10 cellular contexts compared by ENCODE assay signal in genomic region chr3:170811515-170811914, GRCh38. TPM values are rescaled to one million over a fixed set of nuclear protein-coding genes. Genes with fewer than 3 reads are reported as not detected.
A peak's percentile ranks its signal among the peaks of the same experiment; 100 is the strongest.
DNase-seq lines count a peak whose midpoint lies in the region; ATAC-seq and TF ChIP-seq lines count a peak whose summit lies in the region.
"Had no signal": no experiment of that assay in that cellular context is flagged by ENCODE, and none has a peak within 500 bp of the region (broad histone marks: within the 10 kb centered on the region; RNA-seq: fewer than 3 reads in every experiment).

No MANE protein-coding gene starts in this region.

- ATAC-seq in omental fat pad (ENCODE audit: low FRiP score), result peak; percentile 67
- no peak for ATAC-seq in HG03442 (IDR thresholded peaks at IDR 0.05; ENCODE audit: unreplicated experiment)
- no peak for ATAC-seq in GM18498 (IDR thresholded peaks at IDR 0.05; ENCODE audit: unreplicated experiment)

- H3K4me1 ChIP-seq in HEK293 (ENCODE audit: control insufficient read depth, insufficient read depth, low read length), result no peaks in the 10 kb centered on the region
- H3K4me1 ChIP-seq: psoas muscle had no signal

- CTCF ChIA-PET in HEK293 (lab: Yijun Ruan, JAX), result interaction anchor here (0.5 to 9.5 kb wide), 42 partner anchors 8 to 927 kb away, joined by 3 to 202 read pairs (median 4); partner anchors contain the start of genes CLDN11, GPR160 and RPL22L1
- CTCF ChIA-PET in RWPE1 (lab: Yijun Ruan, JAX), result interaction anchor here (0.5 to 7.1 kb wide), 24 partner anchors 16 to 1467 kb away, joined by 3 to 87 read pairs (median 4); partner anchors contain the start of gene CLDN11

- H3K27ac ChIP-seq in HEK293 (ENCODE audit: extremely low read depth, low read depth, low read length) (no peak overlapping the region), RWPE1 (peak overlapping the region; percentile 61)
- H3K27ac ChIP-seq: psoas muscle had no signal

- TF ChIP-seq CTCF in HEK293 (tag by site-specific recombination; IDR thresholded peaks at IDR 0.05) (no peak), RWPE1 (conservative IDR thresholded peaks at IDR 0.05; ENCODE audit: low read depth) (no peak), epithelial cell of esophagus (IDR thresholded peaks at IDR 0.05; ENCODE audit: insufficient read depth, low read depth, low read length, missing control alignments) (no peak), omental fat pad (IDR thresholded peaks at IDR 0.05) (no peak)

- DNase-seq in RWPE1 (ENCODE audit: low spot score) (peak; percentile 64), epithelial cell of esophagus (ENCODE audit: low read depth) (peak; percentile 67), omental fat pad (ENCODE audit: low spot score) (no peak), COR-L47 (lab: John Stamatoyannopoulos, UW) (no peak), cerebellar cortex (ENCODE audit: low spot score) (no peak)

- H3K9me3 ChIP-seq in HEK293 (ENCODE audit: control insufficient read depth, insufficient read depth, low read depth, low read length), result no peaks in the 10 kb centered on the region
- H3K9me3 ChIP-seq: mucosa of descending colon, psoas muscle had no signal

- H3K4me3 ChIP-seq in HEK293 (ENCODE audit: low read depth, low read length) (no peak overlapping the region), epithelial cell of esophagus (ENCODE audit: low read length) (no peak overlapping the region)
- H3K4me3 ChIP-seq: mucosa of descending colon, psoas muscle had no signal

- POLR2A ChIA-PET in HEK293 (lab: Yijun Ruan, JAX), result interaction anchor here (1.0 kb wide), 1 partner anchor 454 kb away, joined by 3 read pairs; the partner anchor contains the start of gene SKIL
- POLR2A ChIA-PET in RWPE1 (lab: Yijun Ruan, JAX; ENCODE audit: low non-redundant PET), result no interaction called here

- no peaks in the 10 kb centered on the region for H3K36me3 ChIP-seq in HEK293 (ENCODE audit: control insufficient read depth in 2 of 2, insufficient read depth in 1 of 2, low read length in 2 of 2)

TF ChIP-seq in HEK293, 187 proteins besides CTCF, POLR2A, EP300 and RAD21:
- TF ChIP-seq PRDM1 (tag by site-specific recombination; IDR thresholded peaks at IDR 0.05) (peak; percentile 57; the same call in 1 of the 2 replicates), ZNF354C (tag by site-specific recombination; IDR thresholded peaks at IDR 0.05; ENCODE audit: borderline replicate concordance, low read depth) (no peak), ZNF335 (tag by site-specific recombination; conservative IDR thresholded peaks at IDR 0.05) (no peak), MYNN (tag by site-specific recombination; IDR thresholded peaks at IDR 0.05; ENCODE audit: borderline replicate concordance) (peak; percentile 50; the same call in 1 of the 2 replicates), ZBTB48 (tag by site-specific recombination; IDR thresholded peaks at IDR 0.05) (no peak)
- TF ChIP-seq, protein P1, sequence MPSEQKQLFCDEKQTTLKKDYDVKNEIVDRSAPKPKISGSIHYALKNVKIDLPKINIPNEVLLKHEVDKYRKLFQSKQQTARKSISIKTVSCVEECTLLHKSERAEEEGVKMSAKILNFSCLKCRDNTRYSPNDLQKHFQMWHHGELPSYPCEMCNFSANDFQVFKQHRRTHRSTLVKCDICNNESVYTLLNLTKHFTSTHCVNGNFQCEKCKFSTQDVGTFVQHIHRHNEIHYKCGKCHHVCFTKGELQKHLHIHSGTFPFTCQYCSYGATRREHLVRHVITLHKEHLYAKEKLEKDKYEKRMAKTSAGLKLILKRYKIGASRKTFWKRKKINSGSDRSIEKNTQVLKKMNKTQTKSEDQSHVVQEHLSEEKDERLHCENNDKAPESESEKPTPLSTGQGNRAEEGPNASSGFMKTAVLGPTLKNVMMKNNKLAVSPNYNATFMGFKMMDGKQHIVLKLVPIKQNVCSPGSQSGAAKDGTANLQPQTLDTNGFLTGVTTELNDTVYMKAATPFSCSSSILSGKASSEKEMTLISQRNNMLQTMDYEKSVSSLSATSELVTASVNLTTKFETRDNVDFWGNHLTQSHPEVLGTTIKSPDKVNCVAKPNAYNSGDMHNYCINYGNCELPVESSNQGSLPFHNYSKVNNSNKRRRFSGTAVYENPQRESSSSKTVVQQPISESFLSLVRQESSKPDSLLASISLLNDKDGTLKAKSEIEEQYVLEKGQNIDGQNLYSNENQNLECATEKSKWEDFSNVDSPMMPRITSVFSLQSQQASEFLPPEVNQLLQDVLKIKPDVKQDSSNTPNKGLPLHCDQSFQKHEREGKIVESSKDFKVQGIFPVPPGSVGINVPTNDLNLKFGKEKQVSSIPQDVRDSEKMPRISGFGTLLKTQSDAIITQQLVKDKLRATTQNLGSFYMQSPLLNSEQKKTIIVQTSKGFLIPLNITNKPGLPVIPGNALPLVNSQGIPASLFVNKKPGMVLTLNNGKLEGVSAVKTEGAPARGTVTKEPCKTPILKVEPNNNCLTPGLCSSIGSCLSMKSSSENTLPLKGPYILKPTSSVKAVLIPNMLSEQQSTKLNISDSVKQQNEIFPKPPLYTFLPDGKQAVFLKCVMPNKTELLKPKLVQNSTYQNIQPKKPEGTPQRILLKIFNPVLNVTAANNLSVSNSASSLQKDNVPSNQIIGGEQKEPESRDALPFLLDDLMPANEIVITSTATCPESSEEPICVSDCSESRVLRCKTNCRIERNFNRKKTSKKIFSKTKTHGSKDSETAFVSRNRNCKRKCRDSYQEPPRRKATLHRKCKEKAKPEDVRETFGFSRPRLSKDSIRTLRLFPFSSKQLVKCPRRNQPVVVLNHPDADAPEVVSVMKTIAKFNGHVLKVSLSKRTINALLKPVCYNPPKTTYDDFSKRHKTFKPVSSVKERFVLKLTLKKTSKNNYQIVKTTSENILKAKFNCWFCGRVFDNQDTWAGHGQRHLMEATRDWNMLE (tag by site-specific recombination; conservative IDR thresholded peaks at IDR 0.05; ENCODE audit: low read depth), result no peak

RNA-seq across cellular contexts. Expression of gene RPL22L1, which starts 58.5 kb away (rescaled TPM):
- 100 to 1,000 TPM in 1 of 4 donors, 10 to 100 TPM in 3; 84.2 to 108 (median 98.3) TPM for total RNA-seq in omental fat pad

Comparison
In these comparisons a context has a peak if more than half of its experiments do, and no peak if none do; other contexts are left out.
1. DNase-seq: peak in RWPE1 (single experiment) and epithelial cell of esophagus (single experiment); none in omental fat pad (single experiment), COR-L47 (single experiment) and cerebellar cortex (single experiment).